ENCODE assay signal across 3 cellular contexts in the genomic region with DNA sequence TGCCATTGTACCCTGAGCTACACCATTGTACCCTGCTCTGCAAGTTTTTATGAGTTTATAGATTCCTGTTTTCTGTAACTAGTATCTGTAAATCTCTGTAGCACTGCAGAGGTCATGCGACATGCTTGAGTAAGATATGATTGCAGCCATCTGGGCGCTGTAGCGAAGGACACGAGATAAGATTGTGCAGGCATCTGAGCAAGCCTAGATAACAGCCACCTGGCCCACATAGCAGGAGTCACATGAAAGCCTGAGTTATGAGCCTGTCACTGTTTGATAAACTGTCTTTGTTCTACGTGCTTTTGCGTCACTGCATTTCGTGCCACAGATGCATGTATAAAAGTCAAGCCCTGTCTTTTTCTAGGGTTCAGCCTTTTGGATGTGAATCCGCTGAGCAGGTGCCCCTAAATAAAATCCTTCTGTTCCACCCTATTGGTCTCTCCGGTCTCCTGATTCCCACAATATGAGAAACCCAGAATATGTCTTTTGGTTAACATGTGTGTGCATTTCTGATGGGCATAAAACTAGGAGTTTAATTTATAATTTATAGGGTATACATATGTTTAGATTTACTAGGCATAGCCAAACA.
TF ChIP-seq lines count a peak whose summit lies in the region.

No MANE protein-coding gene starts in this region.

TF ChIP-seq in A549, 52 proteins besides CTCF, POLR2A, EP300 and RAD21 (continued from another document):
- TF ChIP-seq, protein P1, sequence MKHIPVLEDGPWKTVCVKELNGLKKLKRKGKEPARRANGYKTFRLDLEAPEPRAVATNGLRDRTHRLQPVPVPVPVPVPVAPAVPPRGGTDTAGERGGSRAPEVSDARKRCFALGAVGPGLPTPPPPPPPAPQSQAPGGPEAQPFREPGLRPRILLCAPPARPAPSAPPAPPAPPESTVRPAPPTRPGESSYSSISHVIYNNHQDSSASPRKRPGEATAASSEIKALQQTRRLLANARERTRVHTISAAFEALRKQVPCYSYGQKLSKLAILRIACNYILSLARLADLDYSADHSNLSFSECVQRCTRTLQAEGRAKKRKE (CRISPR knock-in tag; IDR thresholded peaks at IDR 0.05; ENCODE audit: low read depth), result no peak
- TF ChIP-seq RCOR1 (IDR thresholded peaks at IDR 0.05; ENCODE audit: low read depth, low read length), result no peak
- TF ChIP-seq FOXS1 (CRISPR knock-in tag; IDR thresholded peaks at IDR 0.05), result no peak
- TF ChIP-seq ZNF302 (CRISPR knock-in tag; IDR thresholded peaks at IDR 0.05), result no peak
- TF ChIP-seq ESRRA (IDR thresholded peaks at IDR 0.05; ENCODE audit: borderline replicate concordance, low read length), result no peak
- TF ChIP-seq EHMT2 (IDR thresholded peaks at IDR 0.05; ENCODE audit: low read depth), result no peak
- TF ChIP-seq HDAC2 (IDR thresholded peaks at IDR 0.05), result no peak
- TF ChIP-seq EHF (CRISPR knock-in tag; IDR thresholded peaks at IDR 0.05), result no peak
- TF ChIP-seq SREBF2 (IDR thresholded peaks at IDR 0.05), result no peak
- TF ChIP-seq, protein P2, sequence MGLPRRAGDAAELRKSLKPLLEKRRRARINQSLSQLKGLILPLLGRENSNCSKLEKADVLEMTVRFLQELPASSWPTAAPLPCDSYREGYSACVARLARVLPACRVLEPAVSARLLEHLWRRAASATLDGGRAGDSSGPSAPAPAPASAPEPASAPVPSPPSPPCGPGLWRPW (IDR thresholded peaks at IDR 0.05), result no peak
- TF ChIP-seq, protein P3, sequence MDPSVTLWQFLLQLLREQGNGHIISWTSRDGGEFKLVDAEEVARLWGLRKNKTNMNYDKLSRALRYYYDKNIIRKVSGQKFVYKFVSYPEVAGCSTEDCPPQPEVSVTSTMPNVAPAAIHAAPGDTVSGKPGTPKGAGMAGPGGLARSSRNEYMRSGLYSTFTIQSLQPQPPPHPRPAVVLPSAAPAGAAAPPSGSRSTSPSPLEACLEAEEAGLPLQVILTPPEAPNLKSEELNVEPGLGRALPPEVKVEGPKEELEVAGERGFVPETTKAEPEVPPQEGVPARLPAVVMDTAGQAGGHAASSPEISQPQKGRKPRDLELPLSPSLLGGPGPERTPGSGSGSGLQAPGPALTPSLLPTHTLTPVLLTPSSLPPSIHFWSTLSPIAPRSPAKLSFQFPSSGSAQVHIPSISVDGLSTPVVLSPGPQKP (IDR thresholded peaks at IDR 0.05; ENCODE audit: low read depth, low read length), result no peak
- no peak for TF ChIP-seq MAZ (IDR thresholded peaks at IDR 0.05; ENCODE audit: borderline replicate concordance, low read depth, low read length)
- no peak for TF ChIP-seq KDM1A (IDR thresholded peaks at IDR 0.05; ENCODE audit: low read depth)
- no peak for TF ChIP-seq HEYL (CRISPR knock-in tag; IDR thresholded peaks at IDR 0.05)
- TF ChIP-seq GATA3 (IDR thresholded peaks at IDR 0.05; ENCODE audit: borderline replicate concordance), result no peak

TF ChIP-seq in HCT116, 20 proteins besides CTCF, POLR2A, EP300 and RAD21:
- TF ChIP-seq, protein P4, sequence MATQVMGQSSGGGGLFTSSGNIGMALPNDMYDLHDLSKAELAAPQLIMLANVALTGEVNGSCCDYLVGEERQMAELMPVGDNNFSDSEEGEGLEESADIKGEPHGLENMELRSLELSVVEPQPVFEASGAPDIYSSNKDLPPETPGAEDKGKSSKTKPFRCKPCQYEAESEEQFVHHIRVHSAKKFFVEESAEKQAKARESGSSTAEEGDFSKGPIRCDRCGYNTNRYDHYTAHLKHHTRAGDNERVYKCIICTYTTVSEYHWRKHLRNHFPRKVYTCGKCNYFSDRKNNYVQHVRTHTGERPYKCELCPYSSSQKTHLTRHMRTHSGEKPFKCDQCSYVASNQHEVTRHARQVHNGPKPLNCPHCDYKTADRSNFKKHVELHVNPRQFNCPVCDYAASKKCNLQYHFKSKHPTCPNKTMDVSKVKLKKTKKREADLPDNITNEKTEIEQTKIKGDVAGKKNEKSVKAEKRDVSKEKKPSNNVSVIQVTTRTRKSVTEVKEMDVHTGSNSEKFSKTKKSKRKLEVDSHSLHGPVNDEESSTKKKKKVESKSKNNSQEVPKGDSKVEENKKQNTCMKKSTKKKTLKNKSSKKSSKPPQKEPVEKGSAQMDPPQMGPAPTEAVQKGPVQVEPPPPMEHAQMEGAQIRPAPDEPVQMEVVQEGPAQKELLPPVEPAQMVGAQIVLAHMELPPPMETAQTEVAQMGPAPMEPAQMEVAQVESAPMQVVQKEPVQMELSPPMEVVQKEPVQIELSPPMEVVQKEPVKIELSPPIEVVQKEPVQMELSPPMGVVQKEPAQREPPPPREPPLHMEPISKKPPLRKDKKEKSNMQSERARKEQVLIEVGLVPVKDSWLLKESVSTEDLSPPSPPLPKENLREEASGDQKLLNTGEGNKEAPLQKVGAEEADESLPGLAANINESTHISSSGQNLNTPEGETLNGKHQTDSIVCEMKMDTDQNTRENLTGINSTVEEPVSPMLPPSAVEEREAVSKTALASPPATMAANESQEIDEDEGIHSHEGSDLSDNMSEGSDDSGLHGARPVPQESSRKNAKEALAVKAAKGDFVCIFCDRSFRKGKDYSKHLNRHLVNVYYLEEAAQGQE (IDR thresholded peaks at IDR 0.05; ENCODE audit: low read depth), result no peak
- no peak for TF ChIP-seq ELF1 (IDR thresholded peaks at IDR 0.05; ENCODE audit: borderline replicate concordance, low read depth)
- TF ChIP-seq CBX3 (IDR thresholded peaks at IDR 0.05; ENCODE audit: low read depth), result 0 out of 2 replicates have a peak, but pooled peaks have one; percentile 20
- TF ChIP-seq FOSL1 (IDR thresholded peaks at IDR 0.05; ENCODE audit: low read depth), result no peak
- no peak for TF ChIP-seq EZH2phosphoT487 (IDR thresholded peaks at IDR 0.05; ENCODE audit: borderline replicate concordance)
- no peak for TF ChIP-seq YY1 (IDR thresholded peaks at IDR 0.05; ENCODE audit: extremely low read depth, insufficient replicate concordance, low read depth, low read length)

TF ChIP-seq in K562, 482 proteins besides CTCF, POLR2A, EP300 and RAD21 (continued from another document and continues in another):
- TF ChIP-seq, protein P5, sequence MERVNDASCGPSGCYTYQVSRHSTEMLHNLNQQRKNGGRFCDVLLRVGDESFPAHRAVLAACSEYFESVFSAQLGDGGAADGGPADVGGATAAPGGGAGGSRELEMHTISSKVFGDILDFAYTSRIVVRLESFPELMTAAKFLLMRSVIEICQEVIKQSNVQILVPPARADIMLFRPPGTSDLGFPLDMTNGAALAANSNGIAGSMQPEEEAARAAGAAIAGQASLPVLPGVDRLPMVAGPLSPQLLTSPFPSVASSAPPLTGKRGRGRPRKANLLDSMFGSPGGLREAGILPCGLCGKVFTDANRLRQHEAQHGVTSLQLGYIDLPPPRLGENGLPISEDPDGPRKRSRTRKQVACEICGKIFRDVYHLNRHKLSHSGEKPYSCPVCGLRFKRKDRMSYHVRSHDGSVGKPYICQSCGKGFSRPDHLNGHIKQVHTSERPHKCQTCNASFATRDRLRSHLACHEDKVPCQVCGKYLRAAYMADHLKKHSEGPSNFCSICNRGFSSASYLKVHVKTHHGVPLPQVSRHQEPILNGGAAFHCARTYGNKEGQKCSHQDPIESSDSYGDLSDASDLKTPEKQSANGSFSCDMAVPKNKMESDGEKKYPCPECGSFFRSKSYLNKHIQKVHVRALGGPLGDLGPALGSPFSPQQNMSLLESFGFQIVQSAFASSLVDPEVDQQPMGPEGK (CRISPR knock-in tag; IDR thresholded peaks at IDR 0.05; ENCODE audit: borderline replicate concordance), result no peak
- TF ChIP-seq NCOA2 (IDR thresholded peaks at IDR 0.05; ENCODE audit: partially characterized antibody in 2 of 2) (no peak), KLF1 (tag; IDR thresholded peaks at IDR 0.05) (no peak), TRIM28 (IDR thresholded peaks at IDR 0.05) (no peak), POLR2H (tag; IDR thresholded peaks at IDR 0.05; ENCODE audit: low read depth) (no peak), NR4A1 (CRISPR knock-in tag; IDR thresholded peaks at IDR 0.05) (no peak), NR4A1 (tag; IDR thresholded peaks at IDR 0.05) (peak; percentile 86), MYC (IDR thresholded peaks at IDR 0.05; ENCODE audit: low read depth, low read length) (no peak; the same call in 1 of the 2 replicates), MYC (CRISPR knock-in tag; IDR thresholded peaks at IDR 0.05; ENCODE audit: borderline replicate concordance, low read depth) (no peak), COPS2 (conservative IDR thresholded peaks at IDR 0.05) (no peak), TCF3 (CRISPR knock-in tag; IDR thresholded peaks at IDR 0.05) (peak; percentile 90), STAT5B (CRISPR knock-in tag; IDR thresholded peaks at IDR 0.05) (no peak), MTA2 (IDR thresholded peaks at IDR 0.05; ENCODE audit: low read depth) (peak; percentile 84), SETDB1 (IDR thresholded peaks at IDR 0.05; ENCODE audit: low read length) (no peak), PHTF2 (CRISPR knock-in tag; IDR thresholded peaks at IDR 0.05) (no peak), ZNF586 (CRISPR knock-in tag; conservative IDR thresholded peaks at IDR 0.05) (no peak), SLC30A9 (CRISPR knock-in tag; IDR thresholded peaks at IDR 0.05) (no peak), TAL1 (IDR thresholded peaks at IDR 0.05) (peak; percentile 90), ZNF431 (CRISPR knock-in tag; IDR thresholded peaks at IDR 0.05) (no peak), NFATC3 (IDR thresholded peaks at IDR 0.05) (no peak), ELF1 (tag; IDR thresholded peaks at IDR 0.05) (no peak), NR2C1 (IDR thresholded peaks at IDR 0.05) (no peak), NR2C1 (tag; IDR thresholded peaks at IDR 0.05) (peak; percentile 68), TRIM24 (IDR thresholded peaks at IDR 0.05) (peak; percentile 89 to 95)
- TF ChIP-seq, protein P6, sequence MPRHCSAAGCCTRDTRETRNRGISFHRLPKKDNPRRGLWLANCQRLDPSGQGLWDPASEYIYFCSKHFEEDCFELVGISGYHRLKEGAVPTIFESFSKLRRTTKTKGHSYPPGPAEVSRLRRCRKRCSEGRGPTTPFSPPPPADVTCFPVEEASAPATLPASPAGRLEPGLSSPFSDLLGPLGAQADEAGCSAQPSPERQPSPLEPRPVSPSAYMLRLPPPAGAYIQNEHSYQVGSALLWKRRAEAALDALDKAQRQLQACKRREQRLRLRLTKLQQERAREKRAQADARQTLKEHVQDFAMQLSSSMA (CRISPR knock-in tag; IDR thresholded peaks at IDR 0.05), result no peak
- TF ChIP-seq, protein P7, sequence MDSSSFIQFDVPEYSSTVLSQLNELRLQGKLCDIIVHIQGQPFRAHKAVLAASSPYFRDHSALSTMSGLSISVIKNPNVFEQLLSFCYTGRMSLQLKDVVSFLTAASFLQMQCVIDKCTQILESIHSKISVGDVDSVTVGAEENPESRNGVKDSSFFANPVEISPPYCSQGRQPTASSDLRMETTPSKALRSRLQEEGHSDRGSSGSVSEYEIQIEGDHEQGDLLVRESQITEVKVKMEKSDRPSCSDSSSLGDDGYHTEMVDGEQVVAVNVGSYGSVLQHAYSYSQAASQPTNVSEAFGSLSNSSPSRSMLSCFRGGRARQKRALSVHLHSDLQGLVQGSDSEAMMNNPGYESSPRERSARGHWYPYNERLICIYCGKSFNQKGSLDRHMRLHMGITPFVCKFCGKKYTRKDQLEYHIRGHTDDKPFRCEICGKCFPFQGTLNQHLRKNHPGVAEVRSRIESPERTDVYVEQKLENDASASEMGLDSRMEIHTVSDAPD (CRISPR knock-in tag; IDR thresholded peaks at IDR 0.05), result no peak
- TF ChIP-seq, protein P8, sequence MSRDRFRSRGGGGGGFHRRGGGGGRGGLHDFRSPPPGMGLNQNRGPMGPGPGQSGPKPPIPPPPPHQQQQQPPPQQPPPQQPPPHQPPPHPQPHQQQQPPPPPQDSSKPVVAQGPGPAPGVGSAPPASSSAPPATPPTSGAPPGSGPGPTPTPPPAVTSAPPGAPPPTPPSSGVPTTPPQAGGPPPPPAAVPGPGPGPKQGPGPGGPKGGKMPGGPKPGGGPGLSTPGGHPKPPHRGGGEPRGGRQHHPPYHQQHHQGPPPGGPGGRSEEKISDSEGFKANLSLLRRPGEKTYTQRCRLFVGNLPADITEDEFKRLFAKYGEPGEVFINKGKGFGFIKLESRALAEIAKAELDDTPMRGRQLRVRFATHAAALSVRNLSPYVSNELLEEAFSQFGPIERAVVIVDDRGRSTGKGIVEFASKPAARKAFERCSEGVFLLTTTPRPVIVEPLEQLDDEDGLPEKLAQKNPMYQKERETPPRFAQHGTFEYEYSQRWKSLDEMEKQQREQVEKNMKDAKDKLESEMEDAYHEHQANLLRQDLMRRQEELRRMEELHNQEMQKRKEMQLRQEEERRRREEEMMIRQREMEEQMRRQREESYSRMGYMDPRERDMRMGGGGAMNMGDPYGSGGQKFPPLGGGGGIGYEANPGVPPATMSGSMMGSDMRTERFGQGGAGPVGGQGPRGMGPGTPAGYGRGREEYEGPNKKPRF (IDR thresholded peaks at IDR 0.05; ENCODE audit: low read depth, low read length), result no peak
- TF ChIP-seq, protein P9, sequence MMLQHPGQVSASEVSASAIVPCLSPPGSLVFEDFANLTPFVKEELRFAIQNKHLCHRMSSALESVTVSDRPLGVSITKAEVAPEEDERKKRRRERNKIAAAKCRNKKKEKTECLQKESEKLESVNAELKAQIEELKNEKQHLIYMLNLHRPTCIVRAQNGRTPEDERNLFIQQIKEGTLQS (IDR thresholded peaks at IDR 0.05), result no peak
- TF ChIP-seq, protein P9 (CRISPR knock-in tag; conservative IDR thresholded peaks at IDR 0.05), result no peak
- TF ChIP-seq, protein P10, sequence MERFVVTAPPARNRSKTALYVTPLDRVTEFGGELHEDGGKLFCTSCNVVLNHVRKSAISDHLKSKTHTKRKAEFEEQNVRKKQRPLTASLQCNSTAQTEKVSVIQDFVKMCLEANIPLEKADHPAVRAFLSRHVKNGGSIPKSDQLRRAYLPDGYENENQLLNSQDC (CRISPR knock-in tag; IDR thresholded peaks at IDR 0.05), result no peak
- TF ChIP-seq, protein P11, sequence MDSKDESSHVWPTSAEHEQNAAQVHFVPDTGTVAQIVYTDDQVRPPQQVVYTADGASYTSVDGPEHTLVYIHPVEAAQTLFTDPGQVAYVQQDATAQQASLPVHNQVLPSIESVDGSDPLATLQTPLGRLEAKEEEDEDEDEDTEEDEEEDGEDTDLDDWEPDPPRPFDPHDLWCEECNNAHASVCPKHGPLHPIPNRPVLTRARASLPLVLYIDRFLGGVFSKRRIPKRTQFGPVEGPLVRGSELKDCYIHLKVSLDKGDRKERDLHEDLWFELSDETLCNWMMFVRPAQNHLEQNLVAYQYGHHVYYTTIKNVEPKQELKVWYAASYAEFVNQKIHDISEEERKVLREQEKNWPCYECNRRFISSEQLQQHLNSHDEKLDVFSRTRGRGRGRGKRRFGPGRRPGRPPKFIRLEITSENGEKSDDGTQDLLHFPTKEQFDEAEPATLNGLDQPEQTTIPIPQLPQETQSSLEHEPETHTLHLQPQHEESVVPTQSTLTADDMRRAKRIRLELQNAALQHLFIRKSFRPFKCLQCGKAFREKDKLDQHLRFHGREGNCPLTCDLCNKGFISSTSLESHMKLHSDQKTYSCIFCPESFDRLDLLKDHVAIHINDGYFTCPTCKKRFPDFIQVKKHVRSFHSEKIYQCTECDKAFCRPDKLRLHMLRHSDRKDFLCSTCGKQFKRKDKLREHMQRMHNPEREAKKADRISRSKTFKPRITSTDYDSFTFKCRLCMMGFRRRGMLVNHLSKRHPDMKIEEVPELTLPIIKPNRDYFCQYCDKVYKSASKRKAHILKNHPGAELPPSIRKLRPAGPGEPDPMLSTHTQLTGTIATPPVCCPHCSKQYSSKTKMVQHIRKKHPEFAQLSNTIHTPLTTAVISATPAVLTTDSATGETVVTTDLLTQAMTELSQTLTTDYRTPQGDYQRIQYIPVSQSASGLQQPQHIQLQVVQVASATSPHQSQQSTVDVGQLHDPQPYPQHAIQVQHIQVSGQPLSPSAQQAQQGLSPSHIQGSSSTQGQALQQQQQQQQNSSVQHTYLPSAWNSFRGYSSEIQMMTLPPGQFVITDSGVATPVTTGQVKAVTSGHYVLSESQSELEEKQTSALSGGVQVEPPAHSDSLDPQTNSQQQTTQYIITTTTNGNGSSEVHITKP (IDR thresholded peaks at IDR 0.05; ENCODE audit: partially characterized antibody), result no peak
